20 cellular contexts compared by ENCODE assay signal in the genomic region with DNA sequence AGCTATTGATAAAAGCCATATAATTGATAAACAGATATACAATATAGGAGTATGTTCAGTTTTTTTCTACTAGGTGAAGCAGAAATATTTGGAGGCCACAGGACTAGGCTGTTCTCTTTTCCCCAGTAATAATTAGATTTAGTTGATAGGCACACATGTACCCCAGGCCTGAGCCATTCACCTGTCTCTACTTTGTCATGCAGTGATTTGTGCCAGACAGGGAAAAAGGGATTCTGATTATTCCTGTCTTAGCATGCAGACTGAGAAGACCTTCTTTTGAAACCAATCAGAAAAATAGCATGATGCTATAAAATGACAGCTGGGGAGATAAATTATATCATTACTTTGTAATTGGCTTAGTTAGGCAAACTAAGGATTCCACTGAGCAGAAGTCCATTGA.
DNase-seq lines count a peak whose midpoint lies in the region; ATAC-seq, FAIRE-seq and TF ChIP-seq lines count a peak whose summit lies in the region.
"Had no signal": no experiment of that assay in that cellular context is flagged by ENCODE, and none has a peak within 500 bp of the region (broad histone marks: within the 10 kb centered on the region; RNA-seq: fewer than 3 reads in every experiment).

No MANE protein-coding gene starts in this region.

- no peak overlapping the region for H3K4me3 Mint-ChIP-seq in activated naive CD4-positive, alpha-beta T cell treated with anti-CD3 and anti-CD28 coated beads, Interleukin-2, amount 10 ng/mL, durations not matched to agents 7 days and 5 days
- no peak overlapping the region for H3K4me3 Mint-ChIP-seq in dendritic cell treated with granulocyte-macrophage colony-stimulating factor and Interleukin-4, amounts not matched to agents 40 ng/mL and 50 ng/mL, for 4 days
- H3K4me3 Mint-ChIP-seq in stimulated activated memory B cell treated with anti-CD40 and anti-IgM and Interleukin-4, amounts not matched to agents 10 μg/mL and 1 μg/mL and 100 μg/mL, for 72 hours, result no peak overlapping the region

- intact Hi-C loops in dendritic cell treated with granulocyte-macrophage colony-stimulating factor and Interleukin-4, amounts not matched to agents 40 ng/mL and 50 ng/mL, for 4 days (cut with micrococcal nuclease), result no loop called here
- intact Hi-C loops in Right ventricle myocardium superior (cut with DNase I) (no loop called here), kidney (cut with DNase I) (no loop called here)

- peaks cover 58% of the 10 kb centered on the region for H3K4me1 ChIP-seq in OCI-LY1 (ENCODE audit: insufficient read depth, low read length, severe bottlenecking)
- no peaks in the 10 kb centered on the region for H3K4me1 ChIP-seq in kidney (ENCODE audit: control insufficient read depth in 1 of 2, insufficient read depth in 1 of 2, low read depth in 1 of 2, low read length in 2 of 2)
- H3K4me1 ChIP-seq: HAP-1 had no signal

- no peaks in the 10 kb centered on the region for H3K9me3 ChIP-seq in OCI-LY1 (ENCODE audit: low read length)
- H3K9me3 ChIP-seq in kidney (ENCODE audit: control insufficient read depth in 1 of 2, low read length in 2 of 2), result no peaks in the 10 kb centered on the region
- H3K9me3 ChIP-seq: HAP-1, heart left ventricle had no signal

- no peak overlapping the region; the same call in 1 of the 2 replicates for H3K4me2 ChIP-seq in OCI-LY1 (ENCODE audit: low read length)

- H3F3A ChIP-seq in OCI-LY1 (ENCODE audit: insufficient read depth, low read length), result no peaks in the 10 kb centered on the region; the same call in 1 of the 2 replicates

- TF ChIP-seq CTCF in OCI-LY1 (IDR thresholded peaks at IDR 0.05; ENCODE audit: low read length), result no peak
- no peak for TF ChIP-seq CTCF in kidney (IDR thresholded peaks at IDR 0.05; ENCODE audit: borderline replicate concordance, extremely low read depth, insufficient read depth)

- H3K36me3 ChIP-seq in OCI-LY1 (ENCODE audit: insufficient read depth, low read length), result no peaks in the 10 kb centered on the region
- no peaks in the 10 kb centered on the region for H3K36me3 ChIP-seq in kidney (ENCODE audit: control insufficient read depth in 1 of 2, insufficient read depth in 2 of 2, low read length in 2 of 2)
- H3K36me3 ChIP-seq: HAP-1, heart left ventricle had no signal

- FAIRE-seq in kidney (lab: Jason Lieb, UNC), result no peak
- FAIRE-seq: G401.6 had no signal

- H3K9ac ChIP-seq in OCI-LY1 (ENCODE audit: low read length) (no peak overlapping the region), kidney (ENCODE audit: low read length in 2 of 2) (no peak overlapping the region)

- ATAC-seq in stimulated activated memory B cell treated with anti-CD40 and anti-IgM and Interleukin-4, amounts not matched to agents 10 μg/mL and 1 μg/mL and 100 μg/mL, for 72 hours, result no peak
- no peak for ATAC-seq in Right ventricle myocardium superior (ENCODE audit: poor library complexity)
- ATAC-seq: activated T-cell treated with anti-CD3 and anti-CD28 coated beads, Interleukin-2, amount 50 U/mL, for 4 hours had no signal

- H3K27me3 Mint-ChIP-seq in activated naive CD4-positive, alpha-beta T cell treated with anti-CD3 and anti-CD28 coated beads, Interleukin-2, amount 10 ng/mL, durations not matched to agents 7 days and 5 days, result no peaks in the 10 kb centered on the region
- H3K27me3 Mint-ChIP-seq in dendritic cell treated with granulocyte-macrophage colony-stimulating factor and Interleukin-4, amounts not matched to agents 40 ng/mL and 50 ng/mL, for 4 days, result no peaks in the 10 kb centered on the region
- no peaks in the 10 kb centered on the region for H3K27me3 Mint-ChIP-seq in stimulated activated memory B cell treated with anti-CD40 and anti-IgM and Interleukin-4, amounts not matched to agents 10 μg/mL and 1 μg/mL and 100 μg/mL, for 72 hours

- no peak overlapping the region; the same call in 1 of the 2 replicates for H2AFZ ChIP-seq in OCI-LY1 (ENCODE audit: low read length)

- no peak overlapping the region for H3K4me3 ChIP-seq in OCI-LY1 (ENCODE audit: low read depth, low read length, poor library complexity, severe bottlenecking)
- no peak overlapping the region for H3K4me3 ChIP-seq in kidney (ENCODE audit: low read length in 2 of 2)
- H3K4me3 ChIP-seq: HAP-1 had no signal

- no peaks in the 10 kb centered on the region for H3K9me2 ChIP-seq in OCI-LY1 (ENCODE audit: low read depth, low read length)

- no peaks in the 10 kb centered on the region for H4K20me1 ChIP-seq in OCI-LY1 (ENCODE audit: insufficient read depth, low read length)

- peak overlapping the region; percentile 76 for H3K27ac ChIP-seq in OCI-LY1 (ENCODE audit: low read depth, low read length, poor library complexity, severe bottlenecking)
- H3K27ac ChIP-seq in kidney (ENCODE audit: low read depth in 2 of 2, low read length in 2 of 2), result no peak overlapping the region

- peak overlapping the region; percentile 79 for H3K27ac Mint-ChIP-seq in activated naive CD4-positive, alpha-beta T cell treated with anti-CD3 and anti-CD28 coated beads, Interleukin-2, amount 10 ng/mL, durations not matched to agents 7 days and 5 days
- peak overlapping the region; percentile 82 for H3K27ac Mint-ChIP-seq in dendritic cell treated with granulocyte-macrophage colony-stimulating factor and Interleukin-4, amounts not matched to agents 40 ng/mL and 50 ng/mL, for 4 days
- peak overlapping the region; percentile 87 for H3K27ac Mint-ChIP-seq in stimulated activated memory B cell treated with anti-CD40 and anti-IgM and Interleukin-4, amounts not matched to agents 10 μg/mL and 1 μg/mL and 100 μg/mL, for 72 hours

- CTCF ChIA-PET in activated naive CD4-positive, alpha-beta T cell treated with anti-CD3 and anti-CD28 coated beads, Interleukin-2, amount 10 ng/mL, durations not matched to agents 7 days and 5 days (lab: Charles Lee), result interaction anchor here (1.4 to 4.7 kb wide), 2 partner anchors 20 to 53 kb away, joined by 3 to 16 read pairs; no protein-coding TSS in a partner anchor

- no peaks in the 10 kb centered on the region for H3K79me2 ChIP-seq in OCI-LY1 (ENCODE audit: insufficient read depth, low read length)

- H3K36me3 Mint-ChIP-seq in activated naive CD4-positive, alpha-beta T cell treated with anti-CD3 and anti-CD28 coated beads, Interleukin-2, amount 10 ng/mL, durations not matched to agents 7 days and 5 days, result peaks cover 65% of the 10 kb centered on the region
- H3K36me3 Mint-ChIP-seq in dendritic cell treated with granulocyte-macrophage colony-stimulating factor and Interleukin-4, amounts not matched to agents 40 ng/mL and 50 ng/mL, for 4 days (ENCODE audit: low read depth), result peaks cover 46% of the 10 kb centered on the region
- H3K36me3 Mint-ChIP-seq in stimulated activated memory B cell treated with anti-CD40 and anti-IgM and Interleukin-4, amounts not matched to agents 10 μg/mL and 1 μg/mL and 100 μg/mL, for 72 hours, result peaks cover 55% of the 10 kb centered on the region

- no peaks in the 10 kb centered on the region for H3K27me3 ChIP-seq in OCI-LY1 (ENCODE audit: insufficient read depth, low read length)
- H3K27me3 ChIP-seq: heart left ventricle had no signal

- peaks cover 79% of the 10 kb centered on the region for H3K4me1 Mint-ChIP-seq in activated naive CD4-positive, alpha-beta T cell treated with anti-CD3 and anti-CD28 coated beads, Interleukin-2, amount 10 ng/mL, durations not matched to agents 7 days and 5 days
- peaks cover 85% of the 10 kb centered on the region for H3K4me1 Mint-ChIP-seq in dendritic cell treated with granulocyte-macrophage colony-stimulating factor and Interleukin-4, amounts not matched to agents 40 ng/mL and 50 ng/mL, for 4 days (ENCODE audit: low read depth)
- H3K4me1 Mint-ChIP-seq in stimulated activated memory B cell treated with anti-CD40 and anti-IgM and Interleukin-4, amounts not matched to agents 10 μg/mL and 1 μg/mL and 100 μg/mL, for 72 hours, result peaks cover 80% of the 10 kb centered on the region

- DNase-seq in activated naive CD4-positive, alpha-beta T cell treated with anti-CD3 and anti-CD28 coated beads, Interleukin-2, amount 10 ng/mL, durations not matched to agents 7 days and 5 days, result no peak
- DNase-seq in activated naive CD4-positive, alpha-beta T cell treated with Interleukin-2 at 50 U/mL for 16 hours, result no peak
- DNase-seq in Right ventricle myocardium superior (no peak), kidney (no peak), NCI-H128 (lab: John Stamatoyannopoulos, UW; ENCODE audit: unreplicated experiment) (no peak)
- DNase-seq: activated CD4-positive, alpha-beta T cell treated with anti-CD3 and anti-CD28 coated beads for 1 hour; activated T-cell treated with anti-CD3 and anti-CD28 coated beads, Interleukin-2, amount 50 U/mL, for 4 hours; Calu3; effector CD4-positive, alpha-beta T cell; heart left ventricle; NCI-H2081 treated with DMSO at 0.1 percent for 48 hours; NCI-H510A treated with DMSO at 0.1 percent for 48 hours; posterior cingulate gyrus; SHP77 treated with DMSO at 0.1 percent for 48 hours; T1000 had no signal

- no peaks in the 10 kb centered on the region for H3K9me3 Mint-ChIP-seq in activated naive CD4-positive, alpha-beta T cell treated with anti-CD3 and anti-CD28 coated beads, Interleukin-2, amount 10 ng/mL, durations not matched to agents 7 days and 5 days
- no peaks in the 10 kb centered on the region for H3K9me3 Mint-ChIP-seq in dendritic cell treated with granulocyte-macrophage colony-stimulating factor and Interleukin-4, amounts not matched to agents 40 ng/mL and 50 ng/mL, for 4 days
- H3K9me3 Mint-ChIP-seq in stimulated activated memory B cell treated with anti-CD40 and anti-IgM and Interleukin-4, amounts not matched to agents 10 μg/mL and 1 μg/mL and 100 μg/mL, for 72 hours, result peaks cover 6% of the 10 kb centered on the region
